In the genomic region with DNA sequence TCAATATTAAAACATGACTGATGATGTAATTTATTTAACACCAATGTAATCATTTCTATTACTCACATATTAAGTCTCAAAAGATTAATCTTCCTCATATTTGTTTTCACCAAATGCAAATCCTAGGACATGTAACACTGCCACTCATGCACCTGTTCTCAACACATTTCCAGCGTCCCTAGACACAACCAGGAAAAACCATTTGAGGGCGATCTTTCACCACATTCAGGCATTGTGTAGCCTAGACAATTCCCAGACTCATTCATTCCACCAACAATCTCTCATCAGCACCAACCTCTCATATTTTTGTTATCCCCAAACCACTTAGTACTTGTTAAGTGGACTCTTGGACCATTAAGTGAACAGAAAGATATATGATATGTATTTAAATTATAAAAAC, we compare ENCODE assay signal across 12 cellular contexts.
DNase-seq lines count a peak whose midpoint lies in the region; ATAC-seq, FAIRE-seq and TF ChIP-seq lines count a peak whose summit lies in the region.
"Had no signal": no experiment of that assay in that cellular context is flagged by ENCODE, and none has a peak within 500 bp of the region (broad histone marks: within the 10 kb centered on the region; RNA-seq: fewer than 3 reads in every experiment).

No MANE protein-coding gene starts in this region.

- DNase-seq in NCI-H2107 treated with DMSO at 0.1 percent for 48 hours (lab: John Stamatoyannopoulos, UW; ENCODE audit: unreplicated experiment) (peak; percentile 87), K562 (ENCODE audit: extremely low read depth in 1 of 4, low spot score in 3 of 4) (peak in 1 of 4 experiments; percentile 11), RWPE1 (ENCODE audit: low spot score) (no peak), heart left ventricle (no peak)
- DNase-seq in effector memory CD4-positive, alpha-beta T cell: no peak
- no peak for DNase-seq in effector CD4-positive, alpha-beta T cell
- DNase-seq: activated CD8-positive, alpha-beta T cell treated with anti-CD3 and anti-CD28 coated beads, Interleukin-2, amount 10 ng/mL, durations not matched to agents 7 days and 5 days; C1 segment of cervical spinal cord; left cardiac atrium had no signal

- in situ Hi-C loops in K562 (cut with MboI): no loop called here

- H3K36me3 ChIP-seq in K562 (ENCODE audit: control insufficient read depth, insufficient read depth, low read length) (no peaks in the 10 kb centered on the region), heart left ventricle (no peaks in the 10 kb centered on the region)
- H3K36me3 ChIP-seq in effector memory CD4-positive, alpha-beta T cell (ENCODE audit: control insufficient read depth, insufficient read depth, low read length): no peaks in the 10 kb centered on the region

- H3K27me3 ChIP-seq in K562 (ENCODE audit: control insufficient read depth in 2 of 2, insufficient read depth in 2 of 2, low read length in 2 of 2) (no peaks in the 10 kb centered on the region), heart left ventricle (peaks cover 0 to 12% (median 0%) of the 10 kb centered on the region in 9 donors)
- H3K27me3 ChIP-seq in effector memory CD4-positive, alpha-beta T cell (replicated peaks; ENCODE audit: control insufficient read depth, insufficient read depth, low read length, poor library complexity, severe bottlenecking): no peaks in the 10 kb centered on the region

- peak; percentile 63; the same call in 2 of the 3 replicates for ATAC-seq in K562
- ATAC-seq in heart left ventricle: no peak
- ATAC-seq: activated CD8-positive, alpha-beta T cell treated with anti-CD3 and anti-CD28 coated beads, Interleukin-2, amount 10 ng/mL, durations not matched to agents 7 days and 5 days; esophagus mucosa; left cardiac atrium had no signal

- FAIRE-seq in K562 (lab: Jason Lieb, UNC): no peak

- H3K9me3 ChIP-seq in K562 (replicated peaks; ENCODE audit: control insufficient read depth, insufficient read depth, low read depth, low read length) (no peaks in the 10 kb centered on the region), heart left ventricle (no peaks in the 10 kb centered on the region)
- H3K9me3 ChIP-seq in effector memory CD4-positive, alpha-beta T cell (ENCODE audit: control insufficient read depth, low read length): no peaks in the 10 kb centered on the region

- no peaks in the 10 kb centered on the region for H3K4me1 ChIP-seq in K562 (replicated peaks in 1 of 2; ENCODE audit: control insufficient read depth in 2 of 2, insufficient read depth in 2 of 2, low read length in 2 of 2)
- H3K4me1 ChIP-seq in effector memory CD4-positive, alpha-beta T cell (ENCODE audit: control insufficient read depth, insufficient read depth, low read length, poor library complexity, severe bottlenecking): no peaks in the 10 kb centered on the region
- no peaks in the 10 kb centered on the region for H3K4me1 ChIP-seq in heart left ventricle

- H3K4me3 ChIP-seq in K562 (no peak overlapping the region), heart left ventricle (no peak overlapping the region)
- H3K4me3 ChIP-seq in effector memory CD4-positive, alpha-beta T cell (ENCODE audit: insufficient read depth, low read depth, low read length, poor library complexity, severe bottlenecking): no peak overlapping the region

- no peaks in the 10 kb centered on the region for H3K9me1 ChIP-seq in K562 (ENCODE audit: control insufficient read depth, insufficient read depth, low read length)

- no peak overlapping the region for H2AFZ ChIP-seq in K562 (ENCODE audit: low read depth, low read length)

- TF ChIP-seq CTCF in 22Rv1 (IDR thresholded peaks at IDR 0.05) (peak; percentile 35; the same call in 1 of the 2 replicates), GM12873 (IDR thresholded peaks at IDR 0.05; ENCODE audit: insufficient read depth, low read depth, low read length, missing control alignments) (peak; percentile 28), K562 (IDR thresholded peaks at IDR 0.05 in 2 of 3, conservative IDR thresholded peaks at IDR 0.05 in 1 of 3; ENCODE audit: insufficient read depth in 2 of 3, low read depth in 1 of 3, low read length in 3 of 3) (peak; percentile 18 to 50 (median 18); a peak in 2 of 6 replicates), RWPE1 (conservative IDR thresholded peaks at IDR 0.05; ENCODE audit: low read depth) (no peak), heart left ventricle (IDR thresholded peaks at IDR 0.05) (peak in 2 of 12 donors; percentile 10 to 14)

- no peak overlapping the region for H3K9ac ChIP-seq in K562 (ENCODE audit: insufficient read depth in 1 of 2, low read depth in 2 of 2, low read length in 2 of 2)

- CTCF ChIA-PET in K562 (lab: Yijun Ruan, JAX; ENCODE audit: low intra/inter-chr PET ratio) (interaction anchor here (0.8 kb wide), 1 partner anchor 66 kb away, joined by 3 read pairs; the partner anchor contains the start of gene SLC36A4), RWPE1 (lab: Yijun Ruan, JAX) (no interaction called here)

- 0% methylated on average over 2 of the region's 2 CpGs for WGBS in K562 (ENCODE audit: insufficient coverage, low coverage, missing lambda C conversion rate)
- 22 to 29% (median 26%) methylated on average over 2 of the region's 2 CpGs for WGBS in heart left ventricle, 4 donors

- BruUV-seq in K562 (replicated peaks; lab: Mats Ljungman, UMichigan): no TSS peak

- peak; percentile 13 to 67; a peak in 2 of 4 replicates for TF ChIP-seq RAD21 in K562 (CRISPR knock-in tag; conservative IDR thresholded peaks at IDR 0.05 in 1 of 2, IDR thresholded peaks at IDR 0.05 in 1 of 2)

- H3K79me2 ChIP-seq in K562 (ENCODE audit: control insufficient read depth, insufficient read depth, low read length): no peaks in the 10 kb centered on the region

- POLR2A ChIA-PET in K562 (lab: Yijun Ruan, JAX): interaction anchor here (0.6 kb wide), 1 partner anchor 60 kb away, joined by 3 read pairs; no protein-coding TSS in a partner anchor
- POLR2A ChIA-PET in RWPE1 (lab: Yijun Ruan, JAX; ENCODE audit: low non-redundant PET): no interaction called here

- no peak for TF ChIP-seq EP300 in K562 (IDR thresholded peaks at IDR 0.05; ENCODE audit: low read length)

- no peaks in the 10 kb centered on the region for H4K20me1 ChIP-seq in K562 (replicated peaks; ENCODE audit: control insufficient read depth, insufficient read depth, low read length)

- intact Hi-C loops in K562 (cut with micrococcal nuclease): loop anchor here (5.0 kb wide), 1 partner anchor 101 kb away; no protein-coding TSS in a partner anchor
- intact Hi-C loops in heart left ventricle (cut with DNase I): no loop called here

- no peak overlapping the region for H3K4me2 ChIP-seq in K562 (ENCODE audit: insufficient read depth, low read length)

- no peak overlapping the region for H3K27ac ChIP-seq in 22Rv1
- H3K27ac ChIP-seq in K562 (ENCODE audit: extremely low read depth, low read depth, low read length): no peak overlapping the region
- H3K27ac ChIP-seq in RWPE1: no peak overlapping the region
- H3K27ac ChIP-seq in effector memory CD4-positive, alpha-beta T cell (ENCODE audit: insufficient read depth, low read length, poor library complexity, severe bottlenecking): no peak overlapping the region
- H3K27ac ChIP-seq in heart left ventricle: no peak overlapping the region

- TF ChIP-seq POLR2A in K562 (conservative IDR thresholded peaks at IDR 0.05) (no peak), heart left ventricle (IDR thresholded peaks at IDR 0.05) (no peak)

TF ChIP-seq in K562, 482 proteins besides CTCF, POLR2A, EP300 and RAD21:
- no peak for TF ChIP-seq ELF2 (CRISPR knock-in tag; IDR thresholded peaks at IDR 0.05)
- TF ChIP-seq, protein P1, sequence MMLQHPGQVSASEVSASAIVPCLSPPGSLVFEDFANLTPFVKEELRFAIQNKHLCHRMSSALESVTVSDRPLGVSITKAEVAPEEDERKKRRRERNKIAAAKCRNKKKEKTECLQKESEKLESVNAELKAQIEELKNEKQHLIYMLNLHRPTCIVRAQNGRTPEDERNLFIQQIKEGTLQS (IDR thresholded peaks at IDR 0.05): peak; percentile 27; the same call in 1 of the 2 replicates
- TF ChIP-seq, protein P1 (CRISPR knock-in tag; conservative IDR thresholded peaks at IDR 0.05): no peak
- TF ChIP-seq KLF16 (IDR thresholded peaks at IDR 0.05): no peak
